ENCODE assay signal across 26 cellular contexts in genomic region chr15:56820333-56820732, GRCh38.
A peak's percentile ranks its signal among the peaks of the same experiment; 100 is the strongest.
DNase-seq lines count a peak whose midpoint lies in the region; ATAC-seq, FAIRE-seq and TF ChIP-seq lines count a peak whose summit lies in the region.
"Had no signal": no experiment of that assay in that cellular context is flagged by ENCODE, and none has a peak within 500 bp of the region (broad histone marks: within the 10 kb centered on the region; RNA-seq: fewer than 3 reads in every experiment).

No MANE protein-coding gene starts in this region.

- CTCF ChIA-PET in K562 (lab: Yijun Ruan, JAX; ENCODE audit: low intra/inter-chr PET ratio): interaction anchor here (1.1 kb wide), 1 partner anchor 327 kb away, joined by 5 read pairs; no protein-coding TSS in a partner anchor

- in situ Hi-C loops in K562 (cut with MboI): loop anchor here (25.0 kb wide), 1 partner anchor 333 kb away; no protein-coding TSS in a partner anchor

- no peaks in the 10 kb centered on the region for H3F3A ChIP-seq in OCI-LY1 (ENCODE audit: insufficient read depth, low read length)

- FAIRE-seq in K562 (lab: Jason Lieb, UNC): no peak
- FAIRE-seq: D721Med, GM12892, H54, islet of Langerhans had no signal

- TF ChIP-seq CTCF in OCI-LY1 (IDR thresholded peaks at IDR 0.05; ENCODE audit: low read length): no peak
- TF ChIP-seq CTCF in K562 (IDR thresholded peaks at IDR 0.05 in 2 of 3, conservative IDR thresholded peaks at IDR 0.05 in 1 of 3; ENCODE audit: insufficient read depth in 2 of 3, low read depth in 1 of 3, low read length in 3 of 3): no peak
- TF ChIP-seq CTCF in natural killer cell (IDR thresholded peaks at IDR 0.05): no peak
- TF ChIP-seq CTCF in endothelial cell (IDR thresholded peaks at IDR 0.05; ENCODE audit: unreplicated experiment): no peak

- POLR2A ChIA-PET in K562 (lab: Yijun Ruan, JAX): no interaction called here

- H3K9ac ChIP-seq in OCI-LY1 (ENCODE audit: low read length): no peak overlapping the region; the same call in 1 of the 2 replicates
- no peak overlapping the region for H3K9ac ChIP-seq in K562 (ENCODE audit: insufficient read depth in 1 of 2, low read depth in 2 of 2, low read length in 2 of 2)
- H3K9ac ChIP-seq: BLaER1 treated with 17β-estradiol and CSF1 and Interleukin-3, amounts not matched to agents 10 nM and 100 nM; KMS-11 had no signal

- H4K20me1 ChIP-seq in OCI-LY1 (ENCODE audit: insufficient read depth, low read length): no peaks in the 10 kb centered on the region
- no peaks in the 10 kb centered on the region for H4K20me1 ChIP-seq in K562 (replicated peaks; ENCODE audit: control insufficient read depth, insufficient read depth, low read length)
- H4K20me1 ChIP-seq: BLaER1 treated with 17β-estradiol and CSF1 and Interleukin-3, amounts not matched to agents 10 nM and 100 nM had no signal

- H3K9me2 ChIP-seq in OCI-LY1 (ENCODE audit: low read depth, low read length): no peaks in the 10 kb centered on the region

- no peak for DNase-seq in activated CD4-positive, alpha-beta T cell treated with anti-CD3 and anti-CD28 coated beads, Interleukin-2, amount 10 ng/mL, durations not matched to agents 24 days and 14 days
- no peak for DNase-seq in activated CD4-positive, alpha-beta T cell treated with anti-CD3 and anti-CD28 coated beads, Interleukin-2, amount 50 U/mL, for 4 hours
- DNase-seq in K562 (ENCODE audit: extremely low read depth in 1 of 4, low spot score in 3 of 4) (no peak), GOT3 (lab: John Stamatoyannopoulos, UW) (no peak), natural killer cell (no peak), endothelial cell (ENCODE audit: low spot score) (no peak)
- DNase-seq: activated naive CD4-positive, alpha-beta T cell treated with anti-CD3 and anti-CD28 coated beads, Interleukin-2, amount 10 ng/mL, durations not matched to agents 7 days and 5 days; aorta; heart right ventricle; lower lobe of right lung; naive thymus-derived CD8-positive, alpha-beta T cell; NCI-H1417; NCI-H748 treated with DMSO at 0.1 percent for 48 hours; psoas muscle; stimulated activated CD4-positive, alpha-beta T cell treated with anti-CD3 and anti-CD28 coated beads, Interleukin-4, amount 100 ng/mL, for 4 hours had no signal

- peaks cover 10% of the 10 kb centered on the region for H3K4me1 Mint-ChIP-seq in activated CD4-positive, alpha-beta T cell treated with anti-CD3 and anti-CD28 coated beads, Interleukin-2, amount 10 ng/mL, durations not matched to agents 24 days and 14 days
- H3K4me1 Mint-ChIP-seq in natural killer cell (no peaks in the 10 kb centered on the region), endothelial cell (ENCODE audit: unreplicated experiment) (no peaks in the 10 kb centered on the region)
- H3K4me1 Mint-ChIP-seq: activated naive CD4-positive, alpha-beta T cell treated with anti-CD3 and anti-CD28 coated beads, Interleukin-2, amount 10 ng/mL, durations not matched to agents 7 days and 5 days had no signal

- intact Hi-C loops in activated CD4-positive, alpha-beta T cell treated with anti-CD3 and anti-CD28 coated beads, Interleukin-2, amount 10 ng/mL, durations not matched to agents 24 days and 14 days (cut with micrococcal nuclease): loop anchor here (2.0 to 10.0 kb wide), 2 partner anchors 324 to 486 kb away; no protein-coding TSS in a partner anchor
- intact Hi-C loops in K562 (cut with micrococcal nuclease) (loop anchor here (5.0 to 10.0 kb wide), 6 partner anchors 97 to 704 kb away; partner anchors contain the start of gene TCF12), natural killer cell (cut with micrococcal nuclease) (loop anchor here (5.0 kb wide), 2 partner anchors 392 to 707 kb away; no protein-coding TSS in a partner anchor)

- no peaks in the 10 kb centered on the region for H3K9me3 Mint-ChIP-seq in activated CD4-positive, alpha-beta T cell treated with anti-CD3 and anti-CD28 coated beads, Interleukin-2, amount 10 ng/mL, durations not matched to agents 24 days and 14 days
- H3K9me3 Mint-ChIP-seq in natural killer cell: no peaks in the 10 kb centered on the region
- H3K9me3 Mint-ChIP-seq in endothelial cell (ENCODE audit: unreplicated experiment): no peaks in the 10 kb centered on the region
- H3K9me3 Mint-ChIP-seq: activated naive CD4-positive, alpha-beta T cell treated with anti-CD3 and anti-CD28 coated beads, Interleukin-2, amount 10 ng/mL, durations not matched to agents 7 days and 5 days; naive thymus-derived CD8-positive, alpha-beta T cell had no signal

- H3K9me3 ChIP-seq in OCI-LY1 (ENCODE audit: low read length): no peaks in the 10 kb centered on the region
- no peaks in the 10 kb centered on the region for H3K9me3 ChIP-seq in K562 (replicated peaks; ENCODE audit: control insufficient read depth, insufficient read depth, low read depth, low read length)
- H3K9me3 ChIP-seq: heart right ventricle, lower lobe of right lung, psoas muscle, suprapubic skin had no signal

- no peaks in the 10 kb centered on the region for H3K79me2 ChIP-seq in OCI-LY1 (ENCODE audit: insufficient read depth, low read length)
- H3K79me2 ChIP-seq in K562 (ENCODE audit: control insufficient read depth, insufficient read depth, low read length): no peaks in the 10 kb centered on the region

- no peak for TF ChIP-seq POLR2A in K562 (conservative IDR thresholded peaks at IDR 0.05)

- H3K4me2 ChIP-seq in OCI-LY1 (ENCODE audit: low read length) (no peak overlapping the region), K562 (ENCODE audit: insufficient read depth, low read length) (no peak overlapping the region)
- H3K4me2 ChIP-seq: KMS-11, smooth muscle cell had no signal

- H2AFZ ChIP-seq in OCI-LY1 (ENCODE audit: low read length): no peak overlapping the region
- no peak overlapping the region for H2AFZ ChIP-seq in K562 (ENCODE audit: low read depth, low read length)

- no peak for TF ChIP-seq RAD21 in K562 (CRISPR knock-in tag; conservative IDR thresholded peaks at IDR 0.05 in 1 of 2, IDR thresholded peaks at IDR 0.05 in 1 of 2)

- no peak for ATAC-seq in K562
- no peak for ATAC-seq in HG03354 (IDR thresholded peaks at IDR 0.05; ENCODE audit: poor library complexity, severe bottlenecking, unreplicated experiment)
- no peak for ATAC-seq in natural killer cell
- ATAC-seq: heart right ventricle; lower lobe of right lung; naive thymus-derived CD8-positive, alpha-beta T cell had no signal

- no peak overlapping the region for H3K4me3 ChIP-seq in OCI-LY1 (ENCODE audit: low read depth, low read length, poor library complexity, severe bottlenecking)
- no peak overlapping the region for H3K4me3 ChIP-seq in K562
- H3K4me3 ChIP-seq: BLaER1 treated with 17β-estradiol and CSF1 and Interleukin-3, amounts not matched to agents 10 nM and 100 nM; heart right ventricle; lower lobe of right lung; psoas muscle; smooth muscle cell; suprapubic skin had no signal

- BruUV-seq in K562 (replicated peaks; lab: Mats Ljungman, UMichigan): no TSS peak

- H3K27ac ChIP-seq in OCI-LY1 (ENCODE audit: low read depth, low read length, poor library complexity, severe bottlenecking) (peak overlapping the region; percentile 26), K562 (ENCODE audit: extremely low read depth, low read depth, low read length) (no peak overlapping the region)
- H3K27ac ChIP-seq: 22Rv1, heart right ventricle, KMS-11, lower lobe of right lung, psoas muscle, suprapubic skin had no signal

- H3K27ac Mint-ChIP-seq in activated CD4-positive, alpha-beta T cell treated with anti-CD3 and anti-CD28 coated beads, Interleukin-2, amount 10 ng/mL, durations not matched to agents 24 days and 14 days: peak overlapping the region; percentile 1
- peak overlapping the region in 1 of 2 donors; percentile 10 for H3K27ac Mint-ChIP-seq in natural killer cell
- H3K27ac Mint-ChIP-seq in endothelial cell (ENCODE audit: unreplicated experiment): no peak overlapping the region
- H3K27ac Mint-ChIP-seq: activated naive CD4-positive, alpha-beta T cell treated with anti-CD3 and anti-CD28 coated beads, Interleukin-2, amount 10 ng/mL, durations not matched to agents 7 days and 5 days had no signal

- no peaks in the 10 kb centered on the region for H3K36me3 Mint-ChIP-seq in activated CD4-positive, alpha-beta T cell treated with anti-CD3 and anti-CD28 coated beads, Interleukin-2, amount 10 ng/mL, durations not matched to agents 24 days and 14 days (ENCODE audit: low read depth)
- H3K36me3 Mint-ChIP-seq in natural killer cell: no peaks in the 10 kb centered on the region
- H3K36me3 Mint-ChIP-seq in endothelial cell (ENCODE audit: low read depth, unreplicated experiment): no peaks in the 10 kb centered on the region
- H3K36me3 Mint-ChIP-seq: activated naive CD4-positive, alpha-beta T cell treated with anti-CD3 and anti-CD28 coated beads, Interleukin-2, amount 10 ng/mL, durations not matched to agents 7 days and 5 days; naive thymus-derived CD8-positive, alpha-beta T cell had no signal

- H3K4me1 ChIP-seq in OCI-LY1 (ENCODE audit: insufficient read depth, low read length, severe bottlenecking): peaks cover 15% of the 10 kb centered on the region
- peaks cover 0 to under 1% of the 10 kb centered on the region in 2 experiments; a peak in 3 of 5 replicates for H3K4me1 ChIP-seq in K562 (replicated peaks in 1 of 2; ENCODE audit: control insufficient read depth in 2 of 2, insufficient read depth in 2 of 2, low read length in 2 of 2)

- H3K9me1 ChIP-seq in K562 (ENCODE audit: control insufficient read depth, insufficient read depth, low read length): no peaks in the 10 kb centered on the region

- H3K27me3 ChIP-seq in OCI-LY1 (ENCODE audit: insufficient read depth, low read length): no peaks in the 10 kb centered on the region
- H3K27me3 ChIP-seq in K562 (ENCODE audit: control insufficient read depth in 2 of 2, insufficient read depth in 2 of 2, low read length in 2 of 2): no peaks in the 10 kb centered on the region
- H3K27me3 ChIP-seq: BLaER1 treated with 17β-estradiol and CSF1 and Interleukin-3, amounts not matched to agents 10 nM and 100 nM; heart right ventricle; suprapubic skin had no signal

- no peak overlapping the region for H3K4me3 Mint-ChIP-seq in activated CD4-positive, alpha-beta T cell treated with anti-CD3 and anti-CD28 coated beads, Interleukin-2, amount 10 ng/mL, durations not matched to agents 24 days and 14 days
- H3K4me3 Mint-ChIP-seq in natural killer cell (no peak overlapping the region), endothelial cell (ENCODE audit: unreplicated experiment) (no peak overlapping the region)
- H3K4me3 Mint-ChIP-seq: activated naive CD4-positive, alpha-beta T cell treated with anti-CD3 and anti-CD28 coated beads, Interleukin-2, amount 10 ng/mL, durations not matched to agents 7 days and 5 days; naive thymus-derived CD8-positive, alpha-beta T cell had no signal

- TF ChIP-seq EP300 in K562 (IDR thresholded peaks at IDR 0.05; ENCODE audit: low read length): no peak

- no peaks in the 10 kb centered on the region for H3K27me3 Mint-ChIP-seq in activated CD4-positive, alpha-beta T cell treated with anti-CD3 and anti-CD28 coated beads, Interleukin-2, amount 10 ng/mL, durations not matched to agents 24 days and 14 days
- H3K27me3 Mint-ChIP-seq in natural killer cell (ENCODE audit: low read depth in 2 of 2): peaks cover 0 to 2% of the 10 kb centered on the region in 2 donors
- peaks cover 2% of the 10 kb centered on the region for H3K27me3 Mint-ChIP-seq in endothelial cell (ENCODE audit: unreplicated experiment)

- H3K36me3 ChIP-seq in OCI-LY1 (ENCODE audit: insufficient read depth, low read length) (no peaks in the 10 kb centered on the region), K562 (ENCODE audit: control insufficient read depth, insufficient read depth, low read length) (no peaks in the 10 kb centered on the region)
- H3K36me3 ChIP-seq: BLaER1 treated with 17β-estradiol and CSF1 and Interleukin-3, amounts not matched to agents 10 nM and 100 nM; heart right ventricle; lower lobe of right lung; suprapubic skin had no signal
